ENCODE assay signal across 1 cellular context in genomic region chr2:231410293-231411004, GRCh38.
TF ChIP-seq lines count a peak whose summit lies in the region.

No MANE protein-coding gene starts in this region.

TF ChIP-seq in K562, 482 proteins besides CTCF, POLR2A, EP300 and RAD21:
- no peak for TF ChIP-seq COPS2 (conservative IDR thresholded peaks at IDR 0.05)
- no peak for TF ChIP-seq CUX1 (CRISPR knock-in tag; IDR thresholded peaks at IDR 0.05)
- no peak for TF ChIP-seq CXXC5 (CRISPR knock-in tag; IDR thresholded peaks at IDR 0.05)
- 0 out of 2 replicates have a peak, but pooled peaks have one; percentile 56 for TF ChIP-seq TRIM28 (IDR thresholded peaks at IDR 0.05)
- no peak for TF ChIP-seq ZFP91 (CRISPR knock-in tag; IDR thresholded peaks at IDR 0.05)
- TF ChIP-seq ETV6 (IDR thresholded peaks at IDR 0.05; ENCODE audit: borderline replicate concordance in 1 of 2, low read depth in 2 of 2, low read length in 1 of 2), result no peak
- no peak for TF ChIP-seq ETV6 (CRISPR knock-in tag; IDR thresholded peaks at IDR 0.05; ENCODE audit: borderline replicate concordance)
- 0 out of 2 replicates have a peak, but pooled peaks have one; percentile 21 for TF ChIP-seq SMC3 (conservative IDR thresholded peaks at IDR 0.05; ENCODE audit: insufficient read depth, low read depth, low read length)
- TF ChIP-seq, protein P1, sequence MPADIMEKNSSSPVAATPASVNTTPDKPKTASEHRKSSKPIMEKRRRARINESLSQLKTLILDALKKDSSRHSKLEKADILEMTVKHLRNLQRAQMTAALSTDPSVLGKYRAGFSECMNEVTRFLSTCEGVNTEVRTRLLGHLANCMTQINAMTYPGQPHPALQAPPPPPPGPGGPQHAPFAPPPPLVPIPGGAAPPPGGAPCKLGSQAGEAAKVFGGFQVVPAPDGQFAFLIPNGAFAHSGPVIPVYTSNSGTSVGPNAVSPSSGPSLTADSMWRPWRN (IDR thresholded peaks at IDR 0.05; ENCODE audit: low read depth), result no peak
- no peak for TF ChIP-seq ZNF57 (CRISPR knock-in tag; IDR thresholded peaks at IDR 0.05)
- TF ChIP-seq CTCFL (IDR thresholded peaks at IDR 0.05; ENCODE audit: borderline replicate concordance, insufficient read depth, low read depth, low read length, poor library complexity, severe bottlenecking), result peak; percentile 13
- TF ChIP-seq RFX7 (CRISPR knock-in tag; IDR thresholded peaks at IDR 0.05), result no peak
- TF ChIP-seq ZNF277 (CRISPR knock-in tag; IDR thresholded peaks at IDR 0.05; ENCODE audit: borderline replicate concordance), result no peak
- no peak for TF ChIP-seq ELF1 (tag; IDR thresholded peaks at IDR 0.05)
- no peak for TF ChIP-seq ZNF592 (IDR thresholded peaks at IDR 0.05)
- TF ChIP-seq CBX3 (IDR thresholded peaks at IDR 0.05; ENCODE audit: borderline replicate concordance in 1 of 2, low read length in 2 of 2), result peak in 1 of 2 experiments; percentile 95; a peak in 2 of 3 replicates
- TF ChIP-seq RFX1 (IDR thresholded peaks at IDR 0.05), result no peak
- TF ChIP-seq PCBP2 (IDR thresholded peaks at IDR 0.05; ENCODE audit: low read depth, low read length, poor library complexity, severe bottlenecking), result no peak
- no peak for TF ChIP-seq SPI1 (IDR thresholded peaks at IDR 0.05; ENCODE audit: borderline replicate concordance, low read depth, low read length)
- TF ChIP-seq LEF1 (IDR thresholded peaks at IDR 0.05), result no peak
- no peak for TF ChIP-seq KDM2B (CRISPR knock-in tag; IDR thresholded peaks at IDR 0.05)
- TF ChIP-seq, protein P2, sequence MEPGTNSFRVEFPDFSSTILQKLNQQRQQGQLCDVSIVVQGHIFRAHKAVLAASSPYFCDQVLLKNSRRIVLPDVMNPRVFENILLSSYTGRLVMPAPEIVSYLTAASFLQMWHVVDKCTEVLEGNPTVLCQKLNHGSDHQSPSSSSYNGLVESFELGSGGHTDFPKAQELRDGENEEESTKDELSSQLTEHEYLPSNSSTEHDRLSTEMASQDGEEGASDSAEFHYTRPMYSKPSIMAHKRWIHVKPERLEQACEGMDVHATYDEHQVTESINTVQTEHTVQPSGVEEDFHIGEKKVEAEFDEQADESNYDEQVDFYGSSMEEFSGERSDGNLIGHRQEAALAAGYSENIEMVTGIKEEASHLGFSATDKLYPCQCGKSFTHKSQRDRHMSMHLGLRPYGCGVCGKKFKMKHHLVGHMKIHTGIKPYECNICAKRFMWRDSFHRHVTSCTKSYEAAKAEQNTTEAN (CRISPR knock-in tag; IDR thresholded peaks at IDR 0.05), result no peak
- peak; percentile 81 for TF ChIP-seq CBX5 (IDR thresholded peaks at IDR 0.05; ENCODE audit: borderline replicate concordance, low read depth)
- no peak for TF ChIP-seq ZNF780A (CRISPR knock-in tag; IDR thresholded peaks at IDR 0.05)
- no peak for TF ChIP-seq SRSF3 (IDR thresholded peaks at IDR 0.05; ENCODE audit: insufficient read depth, low read length)
- TF ChIP-seq PPARD (CRISPR knock-in tag; IDR thresholded peaks at IDR 0.05), result no peak
- no peak for TF ChIP-seq PRPF4 (IDR thresholded peaks at IDR 0.05; ENCODE audit: insufficient read depth, low read depth, low read length, poor library complexity, severe bottlenecking)
- peak; percentile 57; the same call in 1 of the 2 replicates for TF ChIP-seq CBX1 (IDR thresholded peaks at IDR 0.05; ENCODE audit: low read depth)
- TF ChIP-seq ZSCAN29 (IDR thresholded peaks at IDR 0.05), result no peak
- no peak for TF ChIP-seq ZNF140 (CRISPR knock-in tag; IDR thresholded peaks at IDR 0.05)
- TF ChIP-seq ASH1L (IDR thresholded peaks at IDR 0.05; ENCODE audit: borderline replicate concordance, low read depth, partially characterized antibody), result no peak
- no peak for TF ChIP-seq ZBTB2 (IDR thresholded peaks at IDR 0.05)
